24 cellular contexts compared by ENCODE assay signal in the genomic region with DNA sequence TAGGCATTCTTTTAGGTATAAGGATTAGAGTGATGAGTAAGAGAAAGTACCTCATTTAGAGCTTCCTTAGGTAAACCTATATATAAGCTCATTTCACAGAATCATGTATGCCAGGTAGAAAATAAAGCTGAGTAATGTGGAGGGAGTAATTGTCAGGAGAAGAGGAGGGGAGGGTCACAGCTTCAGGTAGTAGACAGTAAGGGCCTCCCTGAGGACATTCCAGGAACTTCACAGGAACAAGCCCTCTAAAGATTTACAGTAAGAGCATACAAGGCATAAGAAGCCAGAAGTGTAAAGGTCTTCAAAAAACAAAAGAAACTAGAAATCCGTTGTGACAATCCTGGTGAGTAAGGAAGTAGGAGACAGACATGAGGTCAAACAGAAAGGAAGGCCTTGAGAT. TPM values are rescaled to one million over a fixed set of nuclear protein-coding genes. Genes with fewer than 3 reads are reported as not detected.
A peak's percentile ranks its signal among the peaks of the same experiment; 100 is the strongest.
DNase-seq lines count a peak whose midpoint lies in the region; ATAC-seq and TF ChIP-seq lines count a peak whose summit lies in the region.
"Had no signal": no experiment of that assay in that cellular context is flagged by ENCODE, and none has a peak within 500 bp of the region (broad histone marks: within the 10 kb centered on the region; RNA-seq: fewer than 3 reads in every experiment).

No MANE protein-coding gene starts in this region.

- H3K79me2 ChIP-seq in H9 (ENCODE audit: insufficient read depth, low read length): no peaks in the 10 kb centered on the region

- TF ChIP-seq CTCF in H9 (conservative IDR thresholded peaks at IDR 0.05): peak; percentile 45

- H3K4ac ChIP-seq in H9 (ENCODE audit: low read depth, low read length): no peak overlapping the region

- WGBS in H9 (ENCODE audit: extremely low coverage, insufficient read length, low lambda C conversion rate): no CpG with 5 or more reads among the region's 1 CpG

- no peaks in the 10 kb centered on the region for H3K4me1 ChIP-seq in CD4-positive, CD25-positive, alpha-beta regulatory T cell (ENCODE audit: control insufficient read depth, insufficient read depth, low read length, poor library complexity, severe bottlenecking)
- H3K4me1 ChIP-seq in H9 (ENCODE audit: insufficient read depth, low read length): no peaks in the 10 kb centered on the region
- H3K4me1 ChIP-seq: adrenal gland, neural progenitor cell, prostate gland, thyroid gland had no signal

- H3T11ph ChIP-seq in H9 (ENCODE audit: low read length): no peak overlapping the region

- H3K9ac ChIP-seq in H9 (ENCODE audit: extremely low read depth, insufficient read length, low read length): no peak overlapping the region
- H3K9ac ChIP-seq: neural progenitor cell had no signal

- H3K9me3 Mint-ChIP-seq in CD4-positive, CD25-positive, alpha-beta regulatory T cell: no peaks in the 10 kb centered on the region
- H3K9me3 Mint-ChIP-seq in H9: no peaks in the 10 kb centered on the region
- H3K9me3 Mint-ChIP-seq in central memory CD8-positive, alpha-beta T cell: no peaks in the 10 kb centered on the region
- H3K9me3 Mint-ChIP-seq: activated CD4-positive, alpha-beta T cell treated with anti-CD3 and anti-CD28 coated beads, Interleukin-2, amount 10 ng/mL, durations not matched to agents 24 days and 14 days; CD8-positive, alpha-beta T cell; neural progenitor cell had no signal

- no peak overlapping the region for H3K4me2 ChIP-seq in H9 (ENCODE audit: insufficient read depth, insufficient read length, low read length)
- H3K4me2 ChIP-seq: neural progenitor cell had no signal

- H3K9me3 ChIP-seq in CD4-positive, CD25-positive, alpha-beta regulatory T cell (ENCODE audit: control insufficient read depth in 2 of 2, low read length in 2 of 2): no peaks in the 10 kb centered on the region
- H3K9me3 ChIP-seq in H9 (ENCODE audit: control insufficient read depth, low read depth, low read length): no peaks in the 10 kb centered on the region
- H3K9me3 ChIP-seq: prostate gland, thyroid gland had no signal

- H3K56ac ChIP-seq in H9 (ENCODE audit: insufficient read length, low read depth, low read length): no peak overlapping the region

- no peaks in the 10 kb centered on the region for H4K20me1 ChIP-seq in H9 (ENCODE audit: control insufficient read depth, insufficient read depth, insufficient read length)

- H3K36me3 ChIP-seq in CD4-positive, CD25-positive, alpha-beta regulatory T cell (ENCODE audit: control insufficient read depth, insufficient read depth, low read length): peaks cover 41% of the 10 kb centered on the region
- H3K36me3 ChIP-seq: neural progenitor cell, prostate gland had no signal

- no peaks in the 10 kb centered on the region for H3K27me3 Mint-ChIP-seq in CD4-positive, CD25-positive, alpha-beta regulatory T cell
- no peaks in the 10 kb centered on the region for H3K27me3 Mint-ChIP-seq in H9 (ENCODE audit: low read depth)
- H3K27me3 Mint-ChIP-seq in central memory CD8-positive, alpha-beta T cell: no peaks in the 10 kb centered on the region
- H3K27me3 Mint-ChIP-seq: activated CD4-positive, alpha-beta T cell treated with anti-CD3 and anti-CD28 coated beads, Interleukin-2, amount 10 ng/mL, durations not matched to agents 24 days and 14 days had no signal

- H2AK5ac ChIP-seq in H9 (ENCODE audit: insufficient read length, low read length): no peak overlapping the region

- peaks cover 4 to 16% (median 15%) of the 10 kb centered on the region in 4 donors for H3K4me1 Mint-ChIP-seq in CD4-positive, CD25-positive, alpha-beta regulatory T cell
- peaks cover under 1 to 2% of the 10 kb centered on the region in 2 experiments; a peak in 1 of 4 replicates for H3K4me1 Mint-ChIP-seq in H9
- H3K4me1 Mint-ChIP-seq in central memory CD8-positive, alpha-beta T cell: peaks cover 12% of the 10 kb centered on the region
- H3K4me1 Mint-ChIP-seq: neural progenitor cell had no signal

- H2BK120ac ChIP-seq in H9 (ENCODE audit: low read depth, low read length, poor library complexity, severe bottlenecking): no peak overlapping the region

- ATAC-seq in CD4-positive, CD25-positive, alpha-beta regulatory T cell (ENCODE audit: low read depth in 2 of 2): no peak
- no peak for ATAC-seq in central memory CD8-positive, alpha-beta T cell (replicated peaks; ENCODE audit: extremely low read depth, poor library complexity, severe bottlenecking)
- ATAC-seq in GM21515 (IDR thresholded peaks at IDR 0.05; ENCODE audit: unreplicated experiment): no peak
- ATAC-seq in GM21529 (IDR thresholded peaks at IDR 0.05; ENCODE audit: unreplicated experiment): no peak
- ATAC-seq: CD8-positive, alpha-beta T cell had no signal

- H3K79me1 ChIP-seq in H9 (ENCODE audit: insufficient read depth, low read depth, low read length, poor library complexity, severe bottlenecking): no peaks in the 10 kb centered on the region

- DNase-seq in CD4-positive, CD25-positive, alpha-beta regulatory T cell: no peak
- DNase-seq in H9: no peak
- no peak for DNase-seq in central memory CD8-positive, alpha-beta T cell (ENCODE audit: low spot score in 2 of 2)
- peak; percentile 8 for DNase-seq in left kidney (ENCODE audit: low read depth, low spot score)
- no peak for DNase-seq in SW480 (ENCODE audit: low spot score)
- DNase-seq in Ammon's horn (ENCODE audit: low spot score): no peak
- DNase-seq: activated CD4-positive, alpha-beta T cell treated with anti-CD3 and anti-CD28 coated beads, Interleukin-2, amount 10 ng/mL, durations not matched to agents 24 days and 14 days; activated CD8-positive, alpha-beta memory T cell treated with anti-CD3 and anti-CD28 coated beads, Interleukin-2, amount 50 U/mL, for 4 hours; activated gamma-delta T cell treated with Interleukin-2 at 50 U/mL for 16 hours; adrenal gland; CD8-positive, alpha-beta T cell; dermis blood vessel endothelial cell; hypothalamus; kidney glomerular epithelial cell; midbrain; NCI-H1105; NCI-H2081; stimulated activated naive CD4-positive, alpha-beta T cell; SW 1271; thyroid gland had no signal

- H3K14ac ChIP-seq in H9 (ENCODE audit: insufficient read depth, low read length): no peak overlapping the region

- peaks cover 33% of the 10 kb centered on the region for H3K36me3 Mint-ChIP-seq in CD4-positive, CD25-positive, alpha-beta regulatory T cell
- peaks cover 0 to 4% (median 2%) of the 10 kb centered on the region in 3 experiments; a peak in 3 of 7 replicates for H3K36me3 Mint-ChIP-seq in H9 (ENCODE audit: insufficient read depth in 1 of 3, low read depth in 3 of 3)
- H3K36me3 Mint-ChIP-seq in central memory CD8-positive, alpha-beta T cell (ENCODE audit: insufficient read depth): peaks cover 26% of the 10 kb centered on the region

- no peak overlapping the region for H4K8ac ChIP-seq in H9 (replicated peaks; ENCODE audit: insufficient read length, low read depth, low read length)

- H3K23ac ChIP-seq in H9 (ENCODE audit: insufficient read length, low read depth, low read length): no peak overlapping the region

- no peak overlapping the region for H2AFZ ChIP-seq in H9 (ENCODE audit: low read length)
- H2AFZ ChIP-seq: neural progenitor cell had no signal

- no peak overlapping the region for H2BK15ac ChIP-seq in H9 (ENCODE audit: low read depth, low read length)

- no peaks in the 10 kb centered on the region for H3K27me3 ChIP-seq in CD4-positive, CD25-positive, alpha-beta regulatory T cell (ENCODE audit: control insufficient read depth, insufficient read depth, low read length)
- no peaks in the 10 kb centered on the region for H3K27me3 ChIP-seq in H9 (ENCODE audit: insufficient read depth, low read length)
- H3K27me3 ChIP-seq: adrenal gland, neural progenitor cell, thyroid gland had no signal

- no peak overlapping the region for H3K4me3 ChIP-seq in CD4-positive, CD25-positive, alpha-beta regulatory T cell (ENCODE audit: low read depth, low read length)
- H3K4me3 ChIP-seq: adrenal gland, neural progenitor cell, prostate gland, thyroid gland had no signal

- H3K27ac Mint-ChIP-seq in CD4-positive, CD25-positive, alpha-beta regulatory T cell: peak overlapping the region in 2 of 3 donors; percentile 61 to 65
- no peak overlapping the region for H3K27ac Mint-ChIP-seq in H9
- peak overlapping the region; percentile 2 for H3K27ac Mint-ChIP-seq in central memory CD8-positive, alpha-beta T cell (ENCODE audit: low read depth)
- H3K27ac Mint-ChIP-seq: activated CD4-positive, alpha-beta T cell treated with anti-CD3 and anti-CD28 coated beads, Interleukin-2, amount 10 ng/mL, durations not matched to agents 24 days and 14 days; neural progenitor cell had no signal

- no peak overlapping the region for H2BK12ac ChIP-seq in H9 (ENCODE audit: insufficient read length, low read depth, low read length)

- no peak overlapping the region for H3K4me3 Mint-ChIP-seq in CD4-positive, CD25-positive, alpha-beta regulatory T cell
- H3K4me3 Mint-ChIP-seq in H9: no peak overlapping the region
- no peak overlapping the region for H3K4me3 Mint-ChIP-seq in central memory CD8-positive, alpha-beta T cell
- H3K4me3 Mint-ChIP-seq: activated CD4-positive, alpha-beta T cell treated with anti-CD3 and anti-CD28 coated beads, Interleukin-2, amount 10 ng/mL, durations not matched to agents 24 days and 14 days; CD8-positive, alpha-beta T cell; neural progenitor cell had no signal

- H2BK20ac ChIP-seq in H9 (ENCODE audit: low read depth, low read length, poor library complexity, severe bottlenecking): no peak overlapping the region

- H3K23me2 ChIP-seq in H9 (ENCODE audit: insufficient read length, low read depth, low read length, poor library complexity, severe bottlenecking): no peaks in the 10 kb centered on the region

- no peak overlapping the region for H4K91ac ChIP-seq in H9 (ENCODE audit: insufficient read length, low read depth, low read length)

- no peak overlapping the region for H4K5ac ChIP-seq in H9 (ENCODE audit: insufficient read length, low read depth, low read length)

- H2BK5ac ChIP-seq in H9 (ENCODE audit: insufficient read length, low read length): no peak overlapping the region

- no peak overlapping the region for H3K18ac ChIP-seq in H9 (ENCODE audit: insufficient read length, low read depth, low read length)

- H3K27ac ChIP-seq in CD4-positive, CD25-positive, alpha-beta regulatory T cell (ENCODE audit: insufficient read depth, low read length, poor library complexity, severe bottlenecking): no peak overlapping the region
- H3K27ac ChIP-seq in H9 (ENCODE audit: insufficient read length, low read depth, low read length): no peak overlapping the region
- H3K27ac ChIP-seq: adrenal gland, neural progenitor cell, prostate gland, thyroid gland had no signal

RNA-seq across cellular contexts. Expression of gene USP47, which starts 57.6 kb away (rescaled TPM):
- total RNA-seq in CD4-positive, CD25-positive, alpha-beta regulatory T cell: 79.0 TPM
- 10 to 100 TPM; 35.7 to 50.1 (median 39.5) TPM for polyA plus RNA-seq in CD4-positive, CD25-positive, alpha-beta regulatory T cell
- total RNA-seq in H9 (2021): 24.3 and 26.7 TPM in 2 replicates

Comparison
In these comparisons a context has a peak if more than half of its experiments do, and no peak if none do; other contexts are left out.
1. H3K27ac Mint-ChIP-seq: peak in CD4-positive, CD25-positive, alpha-beta regulatory T cell (2 of 3) and central memory CD8-positive, alpha-beta T cell (single experiment); none in H9 (0 of 3).